In genomic region chr18:59861963-59862819, GRCh38 we compare ENCODE assay signal across 12 cellular contexts. TPM values are rescaled to one million over a fixed set of nuclear protein-coding genes. Genes with fewer than 3 reads are reported as not detected.
A peak's percentile ranks its signal among the peaks of the same experiment; 100 is the strongest.
DNase-seq lines count a peak whose midpoint lies in the region; ATAC-seq and TF ChIP-seq lines count a peak whose summit lies in the region.
"Had no signal": no experiment of that assay in that cellular context is flagged by ENCODE, and none has a peak within 500 bp of the region (broad histone marks: within the 10 kb centered on the region; RNA-seq: fewer than 3 reads in every experiment).

No MANE protein-coding gene starts in this region.

- no peaks in the 10 kb centered on the region for H3K36me3 ChIP-seq in RWPE2 (ENCODE audit: low read depth)
- no peaks in the 10 kb centered on the region for H3K36me3 ChIP-seq in CD4-positive, alpha-beta memory T cell (ENCODE audit: insufficient read depth, low read length)
- H3K36me3 ChIP-seq: uterus had no signal

- no peaks in the 10 kb centered on the region for H3K4me1 Mint-ChIP-seq in CD4-positive, alpha-beta memory T cell
- no peaks in the 10 kb centered on the region for H3K4me1 Mint-ChIP-seq in activated naive CD8-positive, alpha-beta T cell treated with anti-CD3 and anti-CD28 coated beads for 36 hours

- ATAC-seq in GM21367 (IDR thresholded peaks at IDR 0.05; ENCODE audit: unreplicated experiment): peak; percentile 83
- peak; percentile 75 for ATAC-seq in HG03097 (IDR thresholded peaks at IDR 0.05; ENCODE audit: low FRiP score, unreplicated experiment)
- ATAC-seq in RWPE2 (ENCODE audit: low read depth): peak; percentile 55; the same call in 2 of the 3 replicates
- ATAC-seq: HCT116 had no signal

- no peak overlapping the region for H3K4me3 Mint-ChIP-seq in CD4-positive, alpha-beta memory T cell
- no peak overlapping the region for H3K4me3 Mint-ChIP-seq in activated naive CD8-positive, alpha-beta T cell treated with anti-CD3 and anti-CD28 coated beads for 36 hours

- DNase-seq in GM12865 (ENCODE audit: low read depth) (peak; percentile 66), RWPE2 (ENCODE audit: low spot score) (no peak), foreskin fibroblast (no peak), dorsolateral prefrontal cortex (no peak)
- DNase-seq in CD4-positive, alpha-beta memory T cell: no peak
- no peak for DNase-seq in activated naive CD8-positive, alpha-beta T cell treated with anti-CD3 and anti-CD28 coated beads for 36 hours
- DNase-seq: midbrain, NCI-H345, uterus had no signal

- no peak overlapping the region for H3K27ac ChIP-seq in RWPE2 (ENCODE audit: poor library complexity, severe bottlenecking)
- H3K27ac ChIP-seq in CD4-positive, alpha-beta memory T cell (ENCODE audit: low read depth, low read length): no peak overlapping the region
- no peak overlapping the region for H3K27ac ChIP-seq in dorsolateral prefrontal cortex
- H3K27ac ChIP-seq: uterus had no signal

- no peaks in the 10 kb centered on the region for H3K9me3 ChIP-seq in RWPE2 (ENCODE audit: severe bottlenecking)
- H3K9me3 ChIP-seq in CD4-positive, alpha-beta memory T cell (ENCODE audit: control insufficient read depth in 1 of 2, low read length in 2 of 2): no peaks in the 10 kb centered on the region
- H3K9me3 ChIP-seq: uterus had no signal

- H3K27me3 Mint-ChIP-seq in CD4-positive, alpha-beta memory T cell: peaks cover 0 to 1% of the 10 kb centered on the region in 2 donors
- H3K27me3 Mint-ChIP-seq in activated naive CD8-positive, alpha-beta T cell treated with anti-CD3 and anti-CD28 coated beads for 36 hours: no peaks in the 10 kb centered on the region

- H3K36me3 Mint-ChIP-seq in CD4-positive, alpha-beta memory T cell: no peaks in the 10 kb centered on the region
- no peaks in the 10 kb centered on the region for H3K36me3 Mint-ChIP-seq in activated naive CD8-positive, alpha-beta T cell treated with anti-CD3 and anti-CD28 coated beads for 36 hours

- POLR2A ChIA-PET in CD4-positive, alpha-beta memory T cell (lab: Charles Lee; ENCODE audit: partially characterized antibody): no interaction called here

- intact Hi-C loops in CD4-positive, alpha-beta memory T cell (cut with micrococcal nuclease): no loop called here
- intact Hi-C loops in dorsolateral prefrontal cortex (cut with DNase I): no loop called here

- peaks cover 10% of the 10 kb centered on the region for H3K4me1 ChIP-seq in RWPE2 (ENCODE audit: insufficient read depth, poor library complexity, severe bottlenecking)
- no peaks in the 10 kb centered on the region for H3K4me1 ChIP-seq in CD4-positive, alpha-beta memory T cell (ENCODE audit: insufficient read depth, low read length)
- H3K4me1 ChIP-seq: uterus had no signal

- no peak overlapping the region for H3K27ac Mint-ChIP-seq in CD4-positive, alpha-beta memory T cell
- H3K27ac Mint-ChIP-seq in activated naive CD8-positive, alpha-beta T cell treated with anti-CD3 and anti-CD28 coated beads for 36 hours: no peak overlapping the region

- CTCF ChIA-PET in CD4-positive, alpha-beta memory T cell (lab: Charles Lee; ENCODE audit: partially characterized antibody): no interaction called here

- no peaks in the 10 kb centered on the region for H3K27me3 ChIP-seq in RWPE2 (ENCODE audit: insufficient read depth, poor library complexity, severe bottlenecking)
- H3K27me3 ChIP-seq in CD4-positive, alpha-beta memory T cell (ENCODE audit: insufficient read depth, low read length): no peaks in the 10 kb centered on the region
- H3K27me3 ChIP-seq in dorsolateral prefrontal cortex: peaks cover 0 to 38% (median 2%) of the 10 kb centered on the region in 45 donors
- H3K27me3 ChIP-seq: uterus had no signal

- TF ChIP-seq CTCF in GM12865 (IDR thresholded peaks at IDR 0.05; ENCODE audit: insufficient read depth, low read depth, low read length, missing control alignments) (no peak), RWPE2 (IDR thresholded peaks at IDR 0.05; ENCODE audit: poor library complexity, severe bottlenecking) (no peak), foreskin fibroblast (IDR thresholded peaks at IDR 0.05; ENCODE audit: low read depth, low read length) (no peak), dorsolateral prefrontal cortex (IDR thresholded peaks at IDR 0.05 in 54 of 56, conservative IDR thresholded peaks at IDR 0.05 in 2 of 56; ENCODE audit: low read depth in 1 of 56, partially characterized antibody in 56 of 56) (no peak)

- H3K4me3 ChIP-seq in GM12865 (ENCODE audit: low read depth, low read length) (no peak overlapping the region; the same call in 1 of the 2 replicates), RWPE2 (ENCODE audit: severe bottlenecking) (no peak overlapping the region), foreskin fibroblast (ENCODE audit: low read depth in 1 of 2, low read length in 2 of 2) (no peak overlapping the region), dorsolateral prefrontal cortex (no peak overlapping the region)
- no peak overlapping the region for H3K4me3 ChIP-seq in CD4-positive, alpha-beta memory T cell (ENCODE audit: low read length in 2 of 2)
- H3K4me3 ChIP-seq: uterus had no signal

- no peaks in the 10 kb centered on the region for H3K9me3 Mint-ChIP-seq in CD4-positive, alpha-beta memory T cell
- no peaks in the 10 kb centered on the region for H3K9me3 Mint-ChIP-seq in activated naive CD8-positive, alpha-beta T cell treated with anti-CD3 and anti-CD28 coated beads for 36 hours

RNA-seq across cellular contexts. Expression of gene PMAIP1, which starts 37.6 kb away (rescaled TPM):
- 1 to 10 TPM; 8.8 to 9.3 TPM for total RNA-seq in CD4-positive, alpha-beta memory T cell
- 10 to 100 TPM in 1 of 2 donors, 1 to 10 TPM in 1; 6.7 to 39.6 TPM for polyA plus RNA-seq in CD4-positive, alpha-beta memory T cell
- 1 to 10 TPM in 72 of 120 experiments, under 1 TPM in 42, not detected in 6; 0.26 to 6.2 (median 1.2) TPM for total RNA-seq in dorsolateral prefrontal cortex
- total RNA-seq in activated naive CD8-positive, alpha-beta T cell treated with anti-CD3 and anti-CD28 coated beads for 36 hours: 10 to 100 TPM; 82.0 to 83.4 TPM

Comparison
In these comparisons a context has a peak if more than half of its experiments do, and no peak if none do; other contexts are left out.
1. RNA of gene PMAIP1, which starts 37.6 kb away (total RNA-seq): 82.0 to 83.4 TPM in activated naive CD8-positive, alpha-beta T cell treated with anti-CD3 and anti-CD28 coated beads for 36 hours; 8.8 to 9.3 TPM in CD4-positive, alpha-beta memory T cell and 0.26 to 6.2 TPM in dorsolateral prefrontal cortex; every median in the first group is over 4 times any median in the second.
2. Peak in every context shown above with its lines, with median percentiles within 50 percentile points of each other: ATAC-seq.